9 cellular contexts compared by ENCODE assay signal in genomic region chr11:16924462-16924825, GRCh38.
DNase-seq lines count a peak whose midpoint lies in the region; ATAC-seq, FAIRE-seq and TF ChIP-seq lines count a peak whose summit lies in the region.
"Had no signal": no experiment of that assay in that cellular context is flagged by ENCODE, and none has a peak within 500 bp of the region (broad histone marks: within the 10 kb centered on the region; RNA-seq: fewer than 3 reads in every experiment).

No MANE protein-coding gene starts in this region.

- no peak overlapping the region for H2BK15ac ChIP-seq in H9 (ENCODE audit: low read depth, low read length)

- no peak overlapping the region for H3K56ac ChIP-seq in H9 (ENCODE audit: insufficient read length, low read depth, low read length)

- no peaks in the 10 kb centered on the region; a peak in 1 of 5 replicates for H3K9me3 Mint-ChIP-seq in H9
- H3K9me3 Mint-ChIP-seq in activated naive CD8-positive, alpha-beta T cell treated with anti-CD3 and anti-CD28 coated beads, Interleukin-2, amount 50 U/mL, for 24 hours: no peaks in the 10 kb centered on the region
- H3K9me3 Mint-ChIP-seq in naive B cell: no peaks in the 10 kb centered on the region
- H3K9me3 Mint-ChIP-seq: T-helper 1 cell treated with Interleukin-12 subunit alpha and Interleukin-12 subunit beta and Interleukin-4 antibody, amounts not matched to agents 30 μg/mL and 1 μg/mL, for 36 hours had no signal

- H3K36me3 Mint-ChIP-seq in H9 (ENCODE audit: insufficient read depth in 1 of 3, low read depth in 3 of 3) (no peaks in the 10 kb centered on the region; a peak in 1 of 7 replicates), naive B cell (peaks cover 4 to 5% of the 10 kb centered on the region in 2 donors)
- H3K36me3 Mint-ChIP-seq in activated naive CD8-positive, alpha-beta T cell treated with anti-CD3 and anti-CD28 coated beads, Interleukin-2, amount 50 U/mL, for 24 hours (ENCODE audit: low read depth): no peaks in the 10 kb centered on the region

- no peak for TF ChIP-seq CTCF in H9 (conservative IDR thresholded peaks at IDR 0.05)

- H3K27ac Mint-ChIP-seq in H9: peak overlapping the region in 1 of 3 experiments; percentile 49; a peak in 1 of 7 replicates
- peak overlapping the region; percentile 37 for H3K27ac Mint-ChIP-seq in activated naive CD8-positive, alpha-beta T cell treated with anti-CD3 and anti-CD28 coated beads, Interleukin-2, amount 50 U/mL, for 24 hours
- H3K27ac Mint-ChIP-seq in naive B cell: peak overlapping the region in 3 of 6 donors; percentile 5 to 92 (median 14)
- H3K27ac Mint-ChIP-seq: T-helper 1 cell treated with Interleukin-12 subunit alpha and Interleukin-12 subunit beta and Interleukin-4 antibody, amounts not matched to agents 30 μg/mL and 1 μg/mL, for 36 hours had no signal

- peaks cover 61% of the 10 kb centered on the region for H3K27me3 Mint-ChIP-seq in H9 (ENCODE audit: low read depth)
- H3K27me3 Mint-ChIP-seq in activated naive CD8-positive, alpha-beta T cell treated with anti-CD3 and anti-CD28 coated beads, Interleukin-2, amount 50 U/mL, for 24 hours: peaks cover 57% of the 10 kb centered on the region
- peaks cover 24 to 44% (median 42%) of the 10 kb centered on the region in 3 donors for H3K27me3 Mint-ChIP-seq in naive B cell

- H3K23me2 ChIP-seq in H9 (ENCODE audit: insufficient read length, low read depth, low read length, poor library complexity, severe bottlenecking): peaks cover 13% of the 10 kb centered on the region

- no peak overlapping the region for H3K4ac ChIP-seq in H9 (ENCODE audit: low read depth, low read length)

- no peak overlapping the region for H3K9ac ChIP-seq in H9 (ENCODE audit: extremely low read depth, insufficient read length, low read length)

- no peak overlapping the region for H2AK5ac ChIP-seq in H9 (ENCODE audit: insufficient read length, low read length)

- H2BK20ac ChIP-seq in H9 (ENCODE audit: low read depth, low read length, poor library complexity, severe bottlenecking): no peak overlapping the region

- H3K23ac ChIP-seq in H9 (ENCODE audit: insufficient read length, low read depth, low read length): no peak overlapping the region

- no peak overlapping the region for H2AFZ ChIP-seq in H9 (ENCODE audit: low read length)

- H3K4me3 Mint-ChIP-seq in H9 (peak overlapping the region; percentile 79 to 93), naive B cell (peak overlapping the region; percentile 55 to 87 (median 81))
- H3K4me3 Mint-ChIP-seq in activated naive CD8-positive, alpha-beta T cell treated with anti-CD3 and anti-CD28 coated beads, Interleukin-2, amount 50 U/mL, for 24 hours: peak overlapping the region; percentile 81

- H3K79me2 ChIP-seq in H9 (ENCODE audit: insufficient read depth, low read length): no peaks in the 10 kb centered on the region

- no peaks in the 10 kb centered on the region for H3K79me1 ChIP-seq in H9 (ENCODE audit: insufficient read depth, low read depth, low read length, poor library complexity, severe bottlenecking)

- H3K14ac ChIP-seq in H9 (ENCODE audit: insufficient read depth, low read length): no peak overlapping the region

- WGBS in H9 (ENCODE audit: extremely low coverage, insufficient read length, low lambda C conversion rate): no CpG with 5 or more reads among the region's 4 CpGs

- H3K4me1 Mint-ChIP-seq in H9 (peaks cover 32 to 39% of the 10 kb centered on the region in 2 experiments), naive B cell (peaks cover 15 to 27% (median 27%) of the 10 kb centered on the region in 3 donors)
- peaks cover 17% of the 10 kb centered on the region for H3K4me1 Mint-ChIP-seq in activated naive CD8-positive, alpha-beta T cell treated with anti-CD3 and anti-CD28 coated beads, Interleukin-2, amount 50 U/mL, for 24 hours

- no peak for TF ChIP-seq POLR2A in GM12892 (IDR thresholded peaks at IDR 0.05; ENCODE audit: low read depth, low read length)

- no peak overlapping the region for H3K18ac ChIP-seq in H9 (ENCODE audit: insufficient read length, low read depth, low read length)

- no peak overlapping the region for H2BK12ac ChIP-seq in H9 (ENCODE audit: insufficient read length, low read depth, low read length)

- H4K20me1 ChIP-seq in H9 (ENCODE audit: control insufficient read depth, insufficient read depth, insufficient read length): no peaks in the 10 kb centered on the region

- no peak overlapping the region for H4K5ac ChIP-seq in H9 (ENCODE audit: insufficient read length, low read depth, low read length)

- H4K8ac ChIP-seq in H9 (replicated peaks; ENCODE audit: insufficient read length, low read depth, low read length): no peak overlapping the region

- peak; percentile 79 for FAIRE-seq in GM12892 (lab: Jason Lieb, UNC)

- H3K4me2 ChIP-seq in H9 (ENCODE audit: insufficient read depth, insufficient read length, low read length): peak overlapping the region; percentile 89

- no peak overlapping the region for H2BK120ac ChIP-seq in H9 (ENCODE audit: low read depth, low read length, poor library complexity, severe bottlenecking)

- no peak for DNase-seq in GM12892 (ENCODE audit: insufficient read length)
- no peak for DNase-seq in H9
- no peak for DNase-seq in activated naive CD8-positive, alpha-beta T cell treated with anti-CD3 and anti-CD28 coated beads, Interleukin-2, amount 50 U/mL, for 24 hours
- DNase-seq in naive B cell: peak; percentile 23
- DNase-seq in CD1c-positive myeloid dendritic cell (ENCODE audit: extremely low spot score): no peak
- no peak for DNase-seq in stimulated activated naive CD4-positive, alpha-beta T cell (lab: John Stamatoyannopoulos, UW)
- no peak for DNase-seq in HT-29 (ENCODE audit: low spot score)

- no peaks in the 10 kb centered on the region for H3K9me3 ChIP-seq in H9 (ENCODE audit: control insufficient read depth, low read depth, low read length)

- peak; percentile 66 for ATAC-seq in activated naive CD8-positive, alpha-beta T cell treated with anti-CD3 and anti-CD28 coated beads, Interleukin-2, amount 50 U/mL, for 24 hours
- peak; percentile 83 to 87 for ATAC-seq in naive B cell (ENCODE audit: low read depth in 2 of 2)
- ATAC-seq in HG03025 (IDR thresholded peaks at IDR 0.05; ENCODE audit: low FRiP score, unreplicated experiment): no peak

- no peak overlapping the region for H3K27ac ChIP-seq in H9 (ENCODE audit: insufficient read length, low read depth, low read length)

- H4K91ac ChIP-seq in H9 (ENCODE audit: insufficient read length, low read depth, low read length): no peak overlapping the region

- no peak overlapping the region for H2BK5ac ChIP-seq in H9 (ENCODE audit: insufficient read length, low read length)

- H3K4me1 ChIP-seq in H9 (ENCODE audit: insufficient read depth, low read length): peaks cover 6% of the 10 kb centered on the region; the same call in 1 of the 2 replicates

- peaks cover 13% of the 10 kb centered on the region; the same call in 1 of the 2 replicates for H3K27me3 ChIP-seq in H9 (ENCODE audit: insufficient read depth, low read length)

- no peak overlapping the region for H3T11ph ChIP-seq in H9 (ENCODE audit: low read length)
